Comparison of ENCODE assay signal across 8 cellular contexts in the genomic region with DNA sequence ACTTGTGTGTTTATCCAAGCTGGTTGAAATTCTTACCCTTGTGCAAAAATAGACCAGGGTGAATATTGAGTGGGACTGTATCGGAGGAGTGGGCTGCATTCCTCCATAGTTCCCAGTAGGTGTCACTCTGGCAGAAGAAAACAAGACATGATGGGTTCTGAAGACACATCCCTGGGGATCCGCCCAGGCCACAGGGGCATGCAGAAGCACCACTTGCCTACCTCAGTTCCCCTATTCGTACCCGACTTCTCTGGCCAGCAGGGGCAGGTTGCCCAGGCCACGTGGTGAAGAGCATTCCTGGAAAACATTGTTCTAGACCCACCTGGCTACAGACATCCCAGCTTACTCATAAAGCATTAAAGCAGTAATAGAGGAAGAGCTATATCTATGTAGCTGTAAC.
A peak's percentile ranks its signal among the peaks of the same experiment; 100 is the strongest.
DNase-seq lines count a peak whose midpoint lies in the region; ATAC-seq, FAIRE-seq and TF ChIP-seq lines count a peak whose summit lies in the region.

No MANE protein-coding gene starts in this region.

- no peak overlapping the region for H3K27ac ChIP-seq in coronary artery
- no peak overlapping the region for H3K27ac ChIP-seq in lower lobe of right lung
- H3K27ac ChIP-seq in vagina, result no peak overlapping the region

- H3K36me3 ChIP-seq in lower lobe of right lung (no peaks in the 10 kb centered on the region), vagina (no peaks in the 10 kb centered on the region)

- no peaks in the 10 kb centered on the region for H3K27me3 ChIP-seq in lower lobe of right lung (ENCODE audit: low read depth)
- no peaks in the 10 kb centered on the region for H3K27me3 ChIP-seq in vagina

- H3K4me3 ChIP-seq in coronary artery (no peak overlapping the region), lower lobe of right lung (no peak overlapping the region), vagina (no peak overlapping the region)

- TF ChIP-seq POLR2A in vagina (IDR thresholded peaks at IDR 0.05), result no peak

- no peaks in the 10 kb centered on the region for H3K9me3 ChIP-seq in lower lobe of right lung
- no peaks in the 10 kb centered on the region for H3K9me3 ChIP-seq in vagina

- TF ChIP-seq CTCF in D721Med (IDR thresholded peaks at IDR 0.05; ENCODE audit: insufficient read depth, missing control alignments) (peak; percentile 64), coronary artery (IDR thresholded peaks at IDR 0.05) (peak; percentile 33), lower lobe of right lung (IDR thresholded peaks at IDR 0.05) (peak; percentile 65), vagina (IDR thresholded peaks at IDR 0.05) (peak; percentile 41 to 48 (median 45))

- DNase-seq in D721Med (ENCODE audit: insufficient read length, low spot score), result peak; percentile 36
- DNase-seq in KBM-7, result peak; percentile 76
- peak; percentile 52 for DNase-seq in SKM-1 (lab: John Stamatoyannopoulos, UW; ENCODE audit: unreplicated experiment)
- peak; percentile 65 for DNase-seq in coronary artery (ENCODE audit: low spot score)
- DNase-seq in lower lobe of right lung, result peak; percentile 64
- DNase-seq in vagina (ENCODE audit: extremely low spot score in 2 of 2), result peak; percentile 64 to 85

- peak; percentile 53 for FAIRE-seq in D721Med (lab: Jason Lieb, UNC)

- ATAC-seq in GM21381 (IDR thresholded peaks at IDR 0.05; ENCODE audit: unreplicated experiment) (peak; percentile 45), lower lobe of right lung (peak; percentile 76 to 83), GM18867 (IDR thresholded peaks at IDR 0.05; ENCODE audit: unreplicated experiment) (no peak)

- intact Hi-C loops in lower lobe of right lung (cut with DNase I) (no loop called here), vagina (cut with DNase I) (no loop called here)

- in situ Hi-C loops in KBM-7 (cut with MboI; ENCODE audit: low pct_unique_long_range_greater_than_20kb, low sequenced_read_pairs), result no loop called here

- peaks cover 22% of the 10 kb centered on the region for H3K4me1 ChIP-seq in lower lobe of right lung
- peaks cover 17% of the 10 kb centered on the region for H3K4me1 ChIP-seq in vagina
